8 cellular contexts compared by ENCODE assay signal in the genomic region with DNA sequence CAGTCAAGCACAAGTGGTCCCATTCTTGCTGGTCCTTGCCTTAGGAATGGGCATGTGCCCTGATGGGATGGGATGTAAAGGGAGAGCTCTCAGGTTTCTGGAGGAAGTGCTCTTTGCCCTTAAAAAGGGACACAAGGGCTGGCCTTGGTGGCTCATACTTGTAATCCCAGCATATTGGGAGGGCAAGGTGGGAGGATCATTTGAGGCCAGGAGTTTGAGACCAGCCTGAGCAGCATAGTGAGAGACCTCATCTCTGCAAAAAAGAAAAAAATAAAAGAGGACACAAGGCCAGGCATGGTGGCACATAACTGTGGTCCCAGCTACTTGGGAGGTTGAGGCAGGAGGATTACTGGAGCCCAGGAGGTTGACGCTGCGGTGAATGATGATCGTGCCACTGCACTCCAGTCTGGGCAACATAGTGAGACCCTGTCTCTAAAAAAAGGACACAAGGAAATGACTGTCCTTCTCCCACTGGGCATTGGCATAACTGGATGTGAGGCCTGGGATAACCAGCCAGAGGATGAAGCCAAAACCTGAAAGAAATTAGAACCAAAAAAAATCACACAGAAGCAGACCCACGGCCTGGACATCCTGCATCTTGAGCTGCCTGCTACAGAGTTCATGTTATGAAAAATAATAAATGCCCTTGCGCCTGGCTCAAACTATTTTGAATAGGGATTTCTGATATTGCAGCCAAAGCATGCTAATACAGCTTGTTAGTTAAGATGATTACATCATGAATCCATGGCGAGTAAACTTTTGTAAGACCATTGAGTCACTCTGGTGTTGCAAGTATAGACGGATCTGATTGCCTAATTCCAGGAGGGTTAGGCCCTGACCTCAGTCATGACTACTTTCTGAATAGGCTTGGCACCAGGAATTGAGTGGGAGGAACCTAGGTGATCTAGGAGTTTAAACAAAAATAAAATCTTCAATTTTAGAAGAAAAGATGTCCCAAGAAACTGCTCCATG. TPM values are rescaled to one million over a fixed set of nuclear protein-coding genes. Genes with fewer than 3 reads are reported as not detected.
DNase-seq lines count a peak whose midpoint lies in the region; ATAC-seq and TF ChIP-seq lines count a peak whose summit lies in the region.
"Had no signal": no experiment of that assay in that cellular context is flagged by ENCODE, and none has a peak within 500 bp of the region (broad histone marks: within the 10 kb centered on the region; RNA-seq: fewer than 3 reads in every experiment).

No MANE protein-coding gene starts in this region.

- H3K4me1 ChIP-seq in upper lobe of right lung (no peaks in the 10 kb centered on the region), HAP-1 (no peaks in the 10 kb centered on the region)

- no peak overlapping the region for H3K27ac ChIP-seq in upper lobe of right lung

- H3K27me3 ChIP-seq in upper lobe of right lung (no peaks in the 10 kb centered on the region), HAP-1 (ENCODE audit: low read depth) (no peaks in the 10 kb centered on the region)

- H3K4me3 Mint-ChIP-seq in HFFc6: peak overlapping the region; percentile 47

- peaks cover 26% of the 10 kb centered on the region for H3K4me1 Mint-ChIP-seq in HFFc6 (ENCODE audit: low read depth)

- ATAC-seq in left ventricle myocardium superior (peak; percentile 43), upper lobe of right lung (peak; percentile 91), HG03196 (IDR thresholded peaks at IDR 0.05; ENCODE audit: unreplicated experiment) (no peak), HG02610 (IDR thresholded peaks at IDR 0.05; ENCODE audit: unreplicated experiment) (no peak)

- no peak for TF ChIP-seq CTCF in HFFc6 (IDR thresholded peaks at IDR 0.05)
- no peak for TF ChIP-seq CTCF in upper lobe of right lung (IDR thresholded peaks at IDR 0.05)

- intact Hi-C loops in left ventricle myocardium superior (cut with micrococcal nuclease): no loop called here
- intact Hi-C loops in upper lobe of right lung (cut with DNase I): no loop called here

- H3K36me3 Mint-ChIP-seq in HFFc6 (ENCODE audit: low read depth): no peaks in the 10 kb centered on the region

- H3K36me3 ChIP-seq in upper lobe of right lung (no peaks in the 10 kb centered on the region), HAP-1 (replicated peaks) (no peaks in the 10 kb centered on the region)

- H3K4me3 ChIP-seq in upper lobe of right lung (no peak overlapping the region), HAP-1 (no peak overlapping the region)

- no peaks in the 10 kb centered on the region; the same call in 1 of the 2 replicates for H3K27me3 Mint-ChIP-seq in HFFc6 (ENCODE audit: insufficient read depth)

- H3K27ac Mint-ChIP-seq in HFFc6: peak overlapping the region; percentile 89

- DNase-seq in HFFc6 (peak; percentile 95), SKM-1 treated with dmso at 0.1 percent for 144 hours (lab: John Stamatoyannopoulos, UW; ENCODE audit: unreplicated experiment) (peak; percentile 96), left ventricle myocardium superior (no peak), upper lobe of right lung (no peak), HAP-1 (ENCODE audit: low spot score in 2 of 2) (no peak)
- DNase-seq: NCI-H2029 treated with DMSO at 0.1 percent for 48 hours had no signal

- H3K9me3 Mint-ChIP-seq in HFFc6: no peaks in the 10 kb centered on the region

- in situ Hi-C loops in HAP-1 (cut with MboI; ENCODE audit: low sequenced_read_pairs): no loop called here

- H3K9me3 ChIP-seq in upper lobe of right lung: no peaks in the 10 kb centered on the region
- H3K9me3 ChIP-seq in HAP-1: no peaks in the 10 kb centered on the region

RNA-seq across cellular contexts. Expression of gene CRKL, which starts 12.9 kb away (rescaled TPM):
- 10 to 100 TPM; 44.0 to 51.5 (median 47.6) TPM for total RNA-seq in HFFc6 (2021; fragmentation: NEBNext Ultra II Directional; extraction: Animal tissue kit (Norgen Biotek cat#: 25700))
- total RNA-seq in left ventricle myocardium superior (54.7 TPM), upper lobe of right lung (60.8 TPM)

RNA-seq across cellular contexts. Expression of gene SNAP29, which starts 45.5 kb away (rescaled TPM):
- 10 to 100 TPM; 34.2 to 40.7 (median 38.0) TPM for total RNA-seq in HFFc6 (2021; fragmentation: NEBNext Ultra II Directional; extraction: Animal tissue kit (Norgen Biotek cat#: 25700))
- total RNA-seq in left ventricle myocardium superior (24.2 TPM), upper lobe of right lung (24.3 TPM)

RNA-seq across cellular contexts. Expression of gene PI4KA, which starts 45.7 kb away (rescaled TPM):
- 10 to 100 TPM; 51.0 to 61.3 (median 57.2) TPM for total RNA-seq in HFFc6 (2021; fragmentation: NEBNext Ultra II Directional; extraction: Animal tissue kit (Norgen Biotek cat#: 25700))
- total RNA-seq in left ventricle myocardium superior: 46.2 TPM
- 113 TPM for total RNA-seq in upper lobe of right lung

Comparison
In these comparisons a context has a peak if more than half of its experiments do, and no peak if none do; other contexts are left out.
1. DNase-seq: peak in HFFc6 (single experiment) and SKM-1 treated with dmso at 0.1 percent for 144 hours (single experiment); none in left ventricle myocardium superior (single experiment), upper lobe of right lung (single experiment) and HAP-1 (0 of 2).
2. ATAC-seq: peak in left ventricle myocardium superior (single experiment) and upper lobe of right lung (single experiment); none in HG03196 (single experiment) and HG02610 (single experiment).